Comparison of ENCODE assay signal across 8 cellular contexts in the genomic region with DNA sequence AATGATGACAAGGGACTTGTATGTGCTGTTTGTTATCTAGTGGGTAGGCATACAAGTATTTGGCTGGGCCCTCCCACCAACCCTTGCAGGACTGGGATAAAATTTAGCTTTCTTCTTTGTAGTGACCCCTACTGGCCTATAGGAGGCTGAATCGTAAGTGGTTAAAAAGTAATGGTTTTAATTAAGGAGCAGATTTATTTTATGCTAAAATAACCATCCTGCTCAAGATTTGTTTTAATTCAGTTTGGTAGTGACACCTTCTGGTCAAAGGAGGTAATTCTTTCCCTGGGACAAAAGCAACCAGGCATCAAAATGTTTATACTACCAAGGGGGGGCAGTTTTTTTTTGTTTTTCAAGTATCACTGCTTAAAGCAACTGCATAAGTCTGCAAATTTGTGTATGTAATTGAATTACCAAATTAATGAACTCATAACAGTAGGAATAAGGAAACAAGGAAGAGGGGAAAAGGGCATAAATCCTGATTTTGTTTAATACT.
A peak's percentile ranks its signal among the peaks of the same experiment; 100 is the strongest.
DNase-seq lines count a peak whose midpoint lies in the region; ATAC-seq, FAIRE-seq and TF ChIP-seq lines count a peak whose summit lies in the region.

No MANE protein-coding gene starts in this region.

- ATAC-seq in GM21723 (IDR thresholded peaks at IDR 0.05; ENCODE audit: unreplicated experiment) (peak; percentile 57), GM19328 (IDR thresholded peaks at IDR 0.05; ENCODE audit: unreplicated experiment) (no peak)

- DNase-seq in NCI-H2196 (lab: John Stamatoyannopoulos, UW; ENCODE audit: unreplicated experiment) = peak; percentile 12
- no peak for DNase-seq in NCI-H2196 treated with DMSO at 0.1 percent for 48 hours (lab: John Stamatoyannopoulos, UW; ENCODE audit: unreplicated experiment)
- peak; percentile 5 for DNase-seq in NCI-H2029 (lab: John Stamatoyannopoulos, UW)
- peak; percentile 68 for DNase-seq in astrocyte (ENCODE audit: low read depth)
- peak; percentile 49 for DNase-seq in iPS DF 4.7 (ENCODE audit: extremely low read depth, low spot score)
- no peak for DNase-seq in stomach

- H3K27ac ChIP-seq in astrocyte (ENCODE audit: low read depth, low read length) = no peak overlapping the region
- H3K27ac ChIP-seq in stomach = peak overlapping the region in 1 of 5 donors; percentile 25

- no peak overlapping the region for H3K27ac Mint-ChIP-seq in astrocyte (ENCODE audit: unreplicated experiment)

- no peaks in the 10 kb centered on the region for H4K20me1 ChIP-seq in astrocyte (ENCODE audit: insufficient read depth, low read length)

- H3K27me3 Mint-ChIP-seq in astrocyte (ENCODE audit: low read depth, unreplicated experiment) = no peaks in the 10 kb centered on the region

- H2AFZ ChIP-seq in astrocyte (ENCODE audit: low read depth, low read length) = no peak overlapping the region

- H3K9me3 Mint-ChIP-seq in astrocyte (ENCODE audit: unreplicated experiment) = peaks cover 1% of the 10 kb centered on the region

- no peaks in the 10 kb centered on the region for H3K79me2 ChIP-seq in astrocyte (ENCODE audit: insufficient read depth, low read length)

- H3K4me1 ChIP-seq in astrocyte (ENCODE audit: insufficient read depth, low read length) = peaks cover 18% of the 10 kb centered on the region
- H3K4me1 ChIP-seq in stomach = peaks cover 14 to 66% (median 37%) of the 10 kb centered on the region in 4 donors

- H3K4me3 ChIP-seq in astrocyte (ENCODE audit: insufficient read depth, low read depth, low read length) = no peak overlapping the region
- no peak overlapping the region for H3K4me3 ChIP-seq in stomach

- TF ChIP-seq CTCF in astrocyte (IDR thresholded peaks at IDR 0.05; ENCODE audit: insufficient read depth, low read depth, low read length) (peak; percentile 93), stomach (IDR thresholded peaks at IDR 0.05) (peak in 5 of 7 experiments; percentile 76 to 83 (median 80))

- peaks cover 28% of the 10 kb centered on the region for H3K36me3 ChIP-seq in astrocyte (ENCODE audit: insufficient read depth, low read length)
- H3K36me3 ChIP-seq in stomach = peaks cover 0 to 39% (median 29%) of the 10 kb centered on the region in 4 donors

- peak; percentile 89 for FAIRE-seq in astrocyte (lab: Jason Lieb, UNC)

- peaks cover 14% of the 10 kb centered on the region for H3K4me1 Mint-ChIP-seq in astrocyte (ENCODE audit: low read depth, unreplicated experiment)

- H3K9me3 ChIP-seq in astrocyte (ENCODE audit: insufficient read depth, low read depth, low read length) (no peaks in the 10 kb centered on the region), stomach (no peaks in the 10 kb centered on the region)

- no peak overlapping the region for H3K4me2 ChIP-seq in astrocyte (ENCODE audit: low read length)

- WGBS in stomach, 5 donors = 0 to 5% (median 0%) methylated on average over 1 of the region's 1 CpG

- intact Hi-C loops in stomach (cut with DNase I; ENCODE audit: low total_unique reads) = loop anchor here (10.0 kb wide), 2 partner anchors 629 to 819 kb away; no protein-coding TSS in a partner anchor

- H3K27me3 ChIP-seq in astrocyte (ENCODE audit: insufficient read depth, low read length) (no peaks in the 10 kb centered on the region), stomach (no peaks in the 10 kb centered on the region)

- H3K36me3 Mint-ChIP-seq in astrocyte (ENCODE audit: low read depth, unreplicated experiment) = peaks cover 3% of the 10 kb centered on the region

- TF ChIP-seq EP300 in stomach (IDR thresholded peaks at IDR 0.05) = no peak

- no peak overlapping the region for H3K4me3 Mint-ChIP-seq in astrocyte (ENCODE audit: unreplicated experiment)

- H3K9ac ChIP-seq in astrocyte (ENCODE audit: low read length) = no peak overlapping the region

- TF ChIP-seq POLR2A in stomach (IDR thresholded peaks at IDR 0.05) = no peak

Comparison
In these comparisons a context has a peak if more than half of its experiments do, and no peak if none do; other contexts are left out.
1. DNase-seq: peak in NCI-H2196 (single experiment), NCI-H2029 (single experiment), astrocyte (single experiment) and iPS DF 4.7 (single experiment); none in NCI-H2196 treated with DMSO at 0.1 percent for 48 hours (single experiment) and stomach (single experiment).